In the genomic region with DNA sequence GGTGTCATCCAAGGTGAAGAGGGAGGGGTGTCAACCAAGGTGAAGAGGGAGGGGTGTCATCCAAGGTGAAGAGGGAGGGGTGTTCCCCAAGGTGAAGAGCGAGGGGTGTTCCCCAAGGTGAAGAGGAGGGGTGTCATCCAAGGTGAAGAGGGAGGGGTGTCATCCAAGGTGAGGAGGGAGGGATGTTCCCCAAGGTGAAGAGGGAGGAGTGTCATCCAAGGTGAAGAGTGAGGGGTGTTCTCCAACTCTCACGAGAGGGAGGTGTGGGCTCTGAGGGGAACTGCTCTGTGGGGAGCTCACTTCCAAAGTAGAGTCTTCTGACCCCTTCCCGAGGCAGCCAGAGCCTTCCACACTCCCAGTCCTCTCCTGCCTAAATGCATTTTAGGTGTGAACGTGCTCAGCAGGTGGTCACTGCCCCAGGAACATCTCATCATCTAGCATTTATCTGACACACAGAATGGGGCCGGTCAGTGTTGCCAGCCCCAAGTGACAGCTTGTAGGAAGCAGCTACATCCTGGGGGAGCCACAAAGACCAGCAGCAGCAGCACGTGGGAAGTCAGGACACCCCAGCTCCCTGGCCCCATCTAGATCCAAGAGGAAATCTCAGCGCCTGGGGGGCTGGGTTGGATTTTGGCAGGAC, we compare ENCODE assay signal across 23 cellular contexts.
"Had no signal": no experiment of that assay in that cellular context is flagged by ENCODE, and none has a peak within 500 bp of the region (broad histone marks: within the 10 kb centered on the region; RNA-seq: fewer than 3 reads in every experiment).

No MANE protein-coding gene starts in this region.

- H3K4me1 Mint-ChIP-seq: naive thymus-derived CD8-positive, alpha-beta T cell; nephron progenitor cell; stimulated activated naive CD8-positive, alpha-beta T cell treated with anti-CD3 and anti-CD28 coated beads, Interleukin-15, amount 100 ng/mL, for 72 hours had no signal

- H3K79me2 ChIP-seq: hepatocyte had no signal

- H3K9me3 Mint-ChIP-seq: nephron progenitor cell had no signal

- H3K27me3 ChIP-seq: colonic mucosa, hepatocyte, pancreas, right lobe of liver, suprapubic skin, transverse colon had no signal

- H3K27ac Mint-ChIP-seq: naive thymus-derived CD8-positive, alpha-beta T cell; nephron progenitor cell; stimulated activated naive CD8-positive, alpha-beta T cell treated with anti-CD3 and anti-CD28 coated beads, Interleukin-15, amount 100 ng/mL, for 72 hours had no signal

- H3K9me3 ChIP-seq: colonic mucosa, left lung, pancreas, right lobe of liver, transverse colon had no signal

- H3K36me3 Mint-ChIP-seq: naive thymus-derived CD8-positive, alpha-beta T cell had no signal

- H3K4me2 ChIP-seq: hepatocyte, smooth muscle cell had no signal

- ATAC-seq: left lung; naive thymus-derived CD8-positive, alpha-beta T cell; pancreas; right lobe of liver; stimulated activated naive CD8-positive, alpha-beta T cell treated with anti-CD3 and anti-CD28 coated beads, Interleukin-15, amount 100 ng/mL, for 72 hours had no signal

- H3K4me3 Mint-ChIP-seq: naive thymus-derived CD8-positive, alpha-beta T cell; nephron progenitor cell; stimulated activated naive CD8-positive, alpha-beta T cell treated with anti-CD3 and anti-CD28 coated beads, Interleukin-15, amount 100 ng/mL, for 72 hours had no signal

- H3K4me3 ChIP-seq: colonic mucosa, hepatocyte, left lung, pancreas, right lobe of liver, smooth muscle cell, suprapubic skin, transverse colon had no signal

- H3K4me1 ChIP-seq: colonic mucosa, left lung, pancreas, right lobe of liver, suprapubic skin, transverse colon had no signal

- DNase-seq: colonic mucosa; dermis blood vessel endothelial cell; effector memory CD4-positive, alpha-beta T cell; erythroblast; kidney; left lung; mesenchymal stem cell; nephron progenitor cell; occipital lobe; retina; stimulated activated CD4-positive, alpha-beta T cell treated with anti-CD3 and anti-CD28 coated beads, Interleukin-12 subunit alpha, Interleukin-12 subunit beta, amount 100 ng/mL, for 4 hours; stimulated activated CD4-positive, alpha-beta T cell treated with anti-CD3 and anti-CD28 coated beads, Interleukin-1b, Interleukin-23, amount 100 ng/mL, for 48 hours; stimulated activated CD4-positive, alpha-beta T cell treated with anti-CD3 and anti-CD28 coated beads, Interleukin-4, amount 100 ng/mL, for 1 hour; stimulated activated CD8-positive, alpha-beta memory T cell treated with anti-CD3 and anti-CD28 coated beads, Interleukin-4, amount 100 ng/mL, for 48 hours; stimulated activated naive CD4-positive, alpha-beta T cell; stimulated activated naive CD8-positive, alpha-beta T cell treated with anti-CD3 and anti-CD28 coated beads, Interleukin-15, amount 100 ng/mL, for 72 hours; transverse colon had no signal

- H3K27ac ChIP-seq: colonic mucosa, hepatocyte, left lung, pancreas, right lobe of liver, suprapubic skin, transverse colon had no signal

- H2AFZ ChIP-seq: hepatocyte had no signal

- H3K27me3 Mint-ChIP-seq: stimulated activated naive CD8-positive, alpha-beta T cell treated with anti-CD3 and anti-CD28 coated beads, Interleukin-15, amount 100 ng/mL, for 72 hours had no signal

- H3K36me3 ChIP-seq: colonic mucosa, left lung, pancreas, right lobe of liver, suprapubic skin, transverse colon had no signal
